Comparison of ENCODE assay signal across 8 cellular contexts in genomic region chr3:12966847-12967750, GRCh38.
DNase-seq lines count a peak whose midpoint lies in the region; ATAC-seq, FAIRE-seq and TF ChIP-seq lines count a peak whose summit lies in the region.

No MANE protein-coding gene starts in this region.

- peak; percentile 55 for TF ChIP-seq POLR2A in A549 (IDR thresholded peaks at IDR 0.05; ENCODE audit: low read length)

- no peaks in the 10 kb centered on the region for H3K9me3 Mint-ChIP-seq in activated naive CD4-positive, alpha-beta T cell treated with anti-CD3 and anti-CD28 coated beads, Interleukin-2, amount 10 ng/mL, durations not matched to agents 7 days and 5 days

- ATAC-seq in A549, result peak; percentile 56 to 73
- peak; percentile 20 for ATAC-seq in GM19043 (IDR thresholded peaks at IDR 0.05; ENCODE audit: low read depth, unreplicated experiment)
- peak; percentile 21 for ATAC-seq in HG03342 (IDR thresholded peaks at IDR 0.05; ENCODE audit: unreplicated experiment)
- peak; percentile 8 to 13 for ATAC-seq in right cardiac atrium

- no peak for FAIRE-seq in A549 (lab: Jason Lieb, UNC)

- peaks cover 59% of the 10 kb centered on the region for H3K4me1 Mint-ChIP-seq in activated naive CD4-positive, alpha-beta T cell treated with anti-CD3 and anti-CD28 coated beads, Interleukin-2, amount 10 ng/mL, durations not matched to agents 7 days and 5 days

- H3K4me1 ChIP-seq in A549 (peaks cover 25% of the 10 kb centered on the region), right cardiac atrium (ENCODE audit: control insufficient read depth, insufficient read depth, low read length) (peaks cover 55% of the 10 kb centered on the region)

- TF ChIP-seq RAD21 in A549 (conservative IDR thresholded peaks at IDR 0.05 in 1 of 2, IDR thresholded peaks at IDR 0.05 in 1 of 2), result no peak

- peak in 1 of 2 experiments; percentile 50 for DNase-seq in A549 (ENCODE audit: low read depth in 1 of 2, low spot score in 1 of 2)
- no peak for DNase-seq in activated naive CD4-positive, alpha-beta T cell treated with anti-CD3 and anti-CD28 coated beads, Interleukin-2, amount 10 ng/mL, durations not matched to agents 7 days and 5 days
- peak in 2 of 3 donors; percentile 61 to 66 for DNase-seq in right cardiac atrium
- no peak for DNase-seq in skeletal muscle cell (ENCODE audit: low read depth)
- no peak for DNase-seq in NCI-H510A (lab: John Stamatoyannopoulos, UW)
- no peak for DNase-seq in occipital lobe (lab: John Stamatoyannopoulos, UW)

- H3K27me3 ChIP-seq in right cardiac atrium (ENCODE audit: control insufficient read depth, insufficient read depth), result no peaks in the 10 kb centered on the region

- CTCF ChIA-PET in A549 (lab: Yijun Ruan, JAX), result interaction anchor here (0.8 to 4.8 kb wide), 6 partner anchors 10 to 125 kb away, joined by 3 to 35 read pairs (median 4); no protein-coding TSS in a partner anchor
- CTCF ChIA-PET in activated naive CD4-positive, alpha-beta T cell treated with anti-CD3 and anti-CD28 coated beads, Interleukin-2, amount 10 ng/mL, durations not matched to agents 7 days and 5 days (lab: Charles Lee), result interaction anchor here (0.6 kb wide), 1 partner anchor 16 kb away, joined by 3 read pairs; no protein-coding TSS in a partner anchor

- intact Hi-C loops in right cardiac atrium (cut with DNase I), result no loop called here

- peaks cover 42% of the 10 kb centered on the region for H3K36me3 Mint-ChIP-seq in activated naive CD4-positive, alpha-beta T cell treated with anti-CD3 and anti-CD28 coated beads, Interleukin-2, amount 10 ng/mL, durations not matched to agents 7 days and 5 days

- WGBS in A549 (ENCODE audit: missing lambda C conversion rate), result 24% methylated on average over 19 of the region's 75 CpGs
- WGBS in right cardiac atrium, result 2% methylated on average over 75 of the region's 75 CpGs

- H3K4me3 ChIP-seq in A549, result peak overlapping the region; percentile 75
- H3K4me3 ChIP-seq in right cardiac atrium (ENCODE audit: low read length), result peak overlapping the region; percentile 95
- peak overlapping the region; percentile 67 for H3K4me3 ChIP-seq in skeletal muscle cell (ENCODE audit: low read depth, low read length)

- peak overlapping the region; percentile 95 for H3K4me2 ChIP-seq in A549

- TF ChIP-seq EP300 in A549 (IDR thresholded peaks at IDR 0.05), result no peak

- H3K9me3 ChIP-seq in A549 (no peaks in the 10 kb centered on the region), right cardiac atrium (ENCODE audit: control insufficient read depth, low read length) (no peaks in the 10 kb centered on the region)

- H3K27ac ChIP-seq in A549, result peak overlapping the region; percentile 82 to 93
- H3K27ac ChIP-seq in right cardiac atrium (ENCODE audit: low read length), result peak overlapping the region; percentile 87

- no peak for TF ChIP-seq CTCF in A549 (IDR thresholded peaks at IDR 0.05)

- H3K27me3 Mint-ChIP-seq in activated naive CD4-positive, alpha-beta T cell treated with anti-CD3 and anti-CD28 coated beads, Interleukin-2, amount 10 ng/mL, durations not matched to agents 7 days and 5 days, result peaks cover 8% of the 10 kb centered on the region

- POLR2A ChIA-PET in A549 (lab: Yijun Ruan, JAX), result interaction anchor here (0.5 to 1.5 kb wide), 7 partner anchors 10 to 244 kb away, joined by 3 to 6 read pairs (median 4); partner anchors contain the start of gene RPL32

- peak overlapping the region; percentile 43 for H3K4me3 Mint-ChIP-seq in activated naive CD4-positive, alpha-beta T cell treated with anti-CD3 and anti-CD28 coated beads, Interleukin-2, amount 10 ng/mL, durations not matched to agents 7 days and 5 days

- H3K27ac Mint-ChIP-seq in activated naive CD4-positive, alpha-beta T cell treated with anti-CD3 and anti-CD28 coated beads, Interleukin-2, amount 10 ng/mL, durations not matched to agents 7 days and 5 days, result no peak overlapping the region

TF ChIP-seq in A549, 52 proteins besides CTCF, POLR2A, EP300 and RAD21:
- peak; percentile 42; the same call in 1 of the 2 replicates for TF ChIP-seq PHF8 (IDR thresholded peaks at IDR 0.05; ENCODE audit: borderline replicate concordance, low read depth)
- no peak for TF ChIP-seq ZSCAN20 (CRISPR knock-in tag; IDR thresholded peaks at IDR 0.05)
- TF ChIP-seq ATOH8 (CRISPR knock-in tag; IDR thresholded peaks at IDR 0.05; ENCODE audit: low read depth), result no peak
- no peak for TF ChIP-seq USF2 (IDR thresholded peaks at IDR 0.05)
- peak; percentile 24 for TF ChIP-seq MAX (IDR thresholded peaks at IDR 0.05)
- no peak for TF ChIP-seq HDAC2 (IDR thresholded peaks at IDR 0.05)
- no peak for TF ChIP-seq BHLHE40 (IDR thresholded peaks at IDR 0.05; ENCODE audit: low read depth, low read length)
- TF ChIP-seq JUN (IDR thresholded peaks at IDR 0.05), result 0 out of 5 replicates have a peak, but pooled peaks of 1 of the 2 experiments have one; percentile 49
- 0 out of 3 replicates have a peak, but pooled peaks have one; percentile 13 for TF ChIP-seq BCL3 (IDR thresholded peaks at IDR 0.05)

Comparison
In these comparisons a context has a peak if more than half of its experiments do, and no peak if none do; other contexts are left out.
1. ATAC-seq: peak in every context shown above with its lines; median percentile 64 in A549; 21 in HG03342; 20 in GM19043; 10 in right cardiac atrium.
2. DNase-seq: peak in right cardiac atrium (2 of 3); none in activated naive CD4-positive, alpha-beta T cell treated with anti-CD3 and anti-CD28 coated beads, Interleukin-2, amount 10 ng/mL, durations not matched to agents 7 days and 5 days (single experiment), skeletal muscle cell (single experiment), NCI-H510A (single experiment) and occipital lobe (single experiment).
3. Peak in every context shown above with its lines, with median percentiles within 50 percentile points of each other: H3K4me3 ChIP-seq.